Comparison of ENCODE assay signal across 1 cellular context in genomic region chr7:79317728-79318127, GRCh38.
TF ChIP-seq lines count a peak whose summit lies in the region.

No MANE protein-coding gene starts in this region.

TF ChIP-seq in liver, 16 proteins besides CTCF, POLR2A, EP300 and RAD21 (continued from another document):
- TF ChIP-seq MAX (IDR thresholded peaks at IDR 0.05) (no peak), YY1 (IDR thresholded peaks at IDR 0.05) (no peak), EGR1 (IDR thresholded peaks at IDR 0.05; ENCODE audit: low read depth in 2 of 2) (no peak), FOXA1 (IDR thresholded peaks at IDR 0.05) (no peak), HNF4G (IDR thresholded peaks at IDR 0.05) (no peak), GABPA (IDR thresholded peaks at IDR 0.05 in 1 of 2, conservative IDR thresholded peaks at IDR 0.05 in 1 of 2) (no peak), FOXA2 (IDR thresholded peaks at IDR 0.05) (no peak), RXRA (IDR thresholded peaks at IDR 0.05) (peak; percentile 35 to 37), JUND (IDR thresholded peaks at IDR 0.05) (peak; percentile 90 to 95)
